Comparison of ENCODE assay signal across 24 cellular contexts in genomic region chr17:521168-521525, GRCh38.
DNase-seq lines count a peak whose midpoint lies in the region; ATAC-seq, FAIRE-seq and TF ChIP-seq lines count a peak whose summit lies in the region.
"Had no signal": no experiment of that assay in that cellular context is flagged by ENCODE, and none has a peak within 500 bp of the region (broad histone marks: within the 10 kb centered on the region; RNA-seq: fewer than 3 reads in every experiment).

No MANE protein-coding gene starts in this region.

- no peak overlapping the region for H4K91ac ChIP-seq in H1 (replicated peaks; ENCODE audit: insufficient read length, low read length)

- H2BK120ac ChIP-seq in H1 (replicated peaks; ENCODE audit: low read depth, low read length), result no peak overlapping the region

- H3K4me1 ChIP-seq in SJSA1 (replicated peaks), result peaks cover 27% of the 10 kb centered on the region
- H3K4me1 ChIP-seq in H1 (replicated peaks in 1 of 4; ENCODE audit: control insufficient read depth in 3 of 4, insufficient read depth in 4 of 4, low read length in 3 of 4), result peaks cover 0 to 13% (median 8%) of the 10 kb centered on the region in 4 experiments; a peak in 6 of 7 replicates
- H3K4me1 ChIP-seq: ascending aorta, Caco-2, SJCRH30 had no signal

- peaks cover 26% of the 10 kb centered on the region for H3K36me3 ChIP-seq in SJSA1
- peaks cover 0 to 22% (median 3%) of the 10 kb centered on the region in 4 experiments; a peak in 4 of 8 replicates for H3K36me3 ChIP-seq in H1 (ENCODE audit: control insufficient read depth in 2 of 4, insufficient read depth in 4 of 4, low read length in 3 of 4)
- H3K36me3 ChIP-seq in H7 (replicated peaks; ENCODE audit: control insufficient read depth, insufficient read depth, low read length), result peaks cover 3% of the 10 kb centered on the region
- H3K36me3 ChIP-seq: SJCRH30 had no signal

- peak overlapping the region; percentile 56 for H3K27ac ChIP-seq in SJSA1
- H3K27ac ChIP-seq in H1 (ENCODE audit: low read depth, low read length), result no peak overlapping the region
- H3K27ac ChIP-seq: 22Rv1, ascending aorta, sigmoid colon, SJCRH30 had no signal

- no peak for TF ChIP-seq RAD21 in H1 (IDR thresholded peaks at IDR 0.05 in 1 of 2, conservative IDR thresholded peaks at IDR 0.05 in 1 of 2; ENCODE audit: low read depth in 2 of 2, low read length in 2 of 2)

- no peak overlapping the region for H3K14ac ChIP-seq in H1 (ENCODE audit: insufficient read length)

- no peak for TF ChIP-seq POLR2A in H1 (IDR thresholded peaks at IDR 0.05; ENCODE audit: control extremely low read depth in 1 of 2, low read depth in 2 of 2, low read length in 2 of 2)

- H3K18ac ChIP-seq in H1 (ENCODE audit: extremely low read depth, low read length), result no peak overlapping the region

- CTCF ChIA-PET in H1 (lab: Charles Lee; ENCODE audit: partially characterized antibody), result interaction anchor here (0.8 to 2.7 kb wide), 5 partner anchors 10 to 135 kb away, joined by 3 to 10 read pairs (median 3); no protein-coding TSS in a partner anchor

- H3K56ac ChIP-seq in H1 (replicated peaks; ENCODE audit: insufficient read length, low read depth, low read length), result no peak overlapping the region

- no peaks in the 10 kb centered on the region for H3K79me2 ChIP-seq in H1 (ENCODE audit: control insufficient read depth in 1 of 2, insufficient read depth in 2 of 2, low read length in 2 of 2)

- H3K4me3 ChIP-seq in SJSA1 (no peak overlapping the region), H1 (ENCODE audit: extremely low read depth in 1 of 4, insufficient read depth in 2 of 4, low read depth in 3 of 4, low read length in 4 of 4) (no peak overlapping the region), H7 (ENCODE audit: insufficient read depth, low read depth, low read length) (no peak overlapping the region)
- H3K4me3 ChIP-seq: ascending aorta, heart left ventricle, sigmoid colon, SJCRH30 had no signal

- H3K4me1 Mint-ChIP-seq in nephron, result peaks cover 28% of the 10 kb centered on the region
- H3K4me1 Mint-ChIP-seq: T-cell had no signal

- no peak overlapping the region; the same call in 1 of the 2 replicates for H2BK5ac ChIP-seq in H1 (ENCODE audit: low read depth, low read length)

- H3K27me3 Mint-ChIP-seq in nephron (ENCODE audit: low read depth), result peaks cover 6% of the 10 kb centered on the region
- H3K27me3 Mint-ChIP-seq: B cell, T-cell had no signal

- H4K20me1 ChIP-seq in H1 (replicated peaks in 1 of 2; ENCODE audit: control insufficient read depth in 1 of 2, insufficient read depth in 2 of 2, low read length in 2 of 2), result no peaks in the 10 kb centered on the region

- peak overlapping the region in 1 of 2 experiments; percentile 53; a peak in 1 of 4 replicates for H3K4me2 ChIP-seq in H1 (ENCODE audit: insufficient read depth in 1 of 2, low read depth in 2 of 2, low read length in 2 of 2)

- no peak for ATAC-seq in stimulated activated naive CD8-positive, alpha-beta T cell treated with anti-CD3 and anti-CD28 coated beads, Interleukin-15, Interleukin-2, amounts not matched to agents 100 U/mL and 50 U/mL, for 24 hours
- ATAC-seq: heart left ventricle, T-cell had no signal

- H3K27me3 ChIP-seq in SJSA1 (replicated peaks) (no peaks in the 10 kb centered on the region), H1 (replicated peaks in 1 of 4; ENCODE audit: control insufficient read depth in 3 of 4, extremely low read depth in 1 of 4, insufficient read depth in 3 of 4, low read length in 3 of 4) (no peaks in the 10 kb centered on the region), H7 (ENCODE audit: control insufficient read depth, insufficient read depth, low read length) (no peaks in the 10 kb centered on the region)
- H3K27me3 ChIP-seq: ascending aorta, heart left ventricle, sigmoid colon, SJCRH30 had no signal

- no peak overlapping the region for H2BK15ac ChIP-seq in H1 (ENCODE audit: low read length)

- H3K79me1 ChIP-seq in H1 (ENCODE audit: low read depth, low read length), result no peaks in the 10 kb centered on the region

- WGBS in H1 (ENCODE audit: extremely low coverage in 1 of 2, insufficient coverage in 1 of 2, insufficient read length in 1 of 2, insufficient replicate concordance in 2 of 2, low coverage in 1 of 2, low lambda C conversion rate in 2 of 2, missing lambda C conversion rate in 1 of 2), 2 experiments, result 95% methylated on average over 3 of the region's 3 CpGs; no CpG with 5 or more reads in 1 of the 2 experiments

- DNase-seq in NCI-H1694 treated with DMSO at 0.1 percent for 48 hours (lab: John Stamatoyannopoulos, UW) (peak; percentile 82), NCI-H1694 (lab: John Stamatoyannopoulos, UW) (no peak), SJSA1 (ENCODE audit: low read depth in 1 of 2, low spot score in 2 of 2) (no peak), H1 (ENCODE audit: low read depth in 1 of 2, low spot score in 2 of 2) (no peak), H7 (no peak)
- DNase-seq in stimulated activated naive CD8-positive, alpha-beta T cell treated with anti-CD3 and anti-CD28 coated beads, Interleukin-15, Interleukin-2, amounts not matched to agents 100 U/mL and 50 U/mL, for 24 hours, result no peak
- DNase-seq in stimulated activated CD4-positive, alpha-beta T cell treated with anti-CD3 and anti-CD28 coated beads, Interleukin-2, amount 100 ng/mL, for 24 hours, result no peak
- DNase-seq: activated CD8-positive, alpha-beta memory T cell treated with anti-CD3 and anti-CD28 coated beads for 24 hours; activated naive CD4-positive, alpha-beta T cell treated with Interleukin-2 at 50 U/mL for 16 hours; activated T-cell treated with anti-CD3 and anti-CD28 coated beads, Interleukin-2, amount 50 U/mL, for 48 hours; Caco-2; cerebellar nuclear complex; DMS79 treated with DMSO at 0.1 percent for 48 hours; GOT3; heart left ventricle; NCI-H1930; NCI-H69; sigmoid colon; SJCRH30; T-cell had no signal

- peak overlapping the region; percentile 32; the same call in 1 of the 2 replicates for H2AK5ac ChIP-seq in H1 (ENCODE audit: low read depth, low read length)

- FAIRE-seq in H1 (lab: Jason Lieb, UNC), result no peak

- no peak overlapping the region for H4K8ac ChIP-seq in H1 (ENCODE audit: extremely low read depth, insufficient read depth, low read length)

- no peak for TF ChIP-seq EP300 in H1 (IDR thresholded peaks at IDR 0.05; ENCODE audit: borderline replicate concordance in 1 of 2, low read depth in 2 of 2, low read length in 2 of 2)

- peak overlapping the region; percentile 62; the same call in 1 of the 2 replicates for H2BK12ac ChIP-seq in H1 (ENCODE audit: low read depth, low read length)

- no peaks in the 10 kb centered on the region for H3K9me3 Mint-ChIP-seq in nephron
- H3K9me3 Mint-ChIP-seq: T-cell had no signal

- no peak overlapping the region for H2AFZ ChIP-seq in H1 (ENCODE audit: low read length)

- H3K23me2 ChIP-seq in H1 (ENCODE audit: low read depth, low read length), result no peaks in the 10 kb centered on the region

- H3K9me3 ChIP-seq in SJSA1 (replicated peaks) (no peaks in the 10 kb centered on the region), H1 (ENCODE audit: insufficient read depth in 2 of 2, low read depth in 1 of 2, low read length in 1 of 2) (no peaks in the 10 kb centered on the region; a peak in 1 of 4 replicates)
- H3K9me3 ChIP-seq: ascending aorta, Caco-2, heart left ventricle, sigmoid colon, SJCRH30 had no signal

- H3K9ac ChIP-seq in H1 (replicated peaks in 1 of 4; ENCODE audit: extremely low read depth in 1 of 4, low read depth in 3 of 4, low read length in 3 of 4), result no peak overlapping the region

- 0 out of 2 replicates have a peak overlapping the region, but pooled peaks have one; percentile 82 for H2BK20ac ChIP-seq in H1 (ENCODE audit: low read length)

- H4K5ac ChIP-seq in H1 (ENCODE audit: insufficient read length, low read depth, low read length), result no peak overlapping the region

- POLR2A ChIA-PET in H1 (lab: Charles Lee; ENCODE audit: partially characterized antibody), result interaction anchor here (1.2 kb wide), 1 partner anchor 9 kb away, joined by 3 read pairs; no protein-coding TSS in a partner anchor

- H3K27ac Mint-ChIP-seq in nephron, result peak overlapping the region; percentile 22 to 67 (median 67)
- H3K27ac Mint-ChIP-seq: B cell had no signal

- TF ChIP-seq CTCF in H1 (IDR thresholded peaks at IDR 0.05; ENCODE audit: control extremely low read depth in 1 of 3, insufficient read depth in 1 of 3, low read depth in 1 of 3, low read length in 3 of 3) (no peak), nephron (IDR thresholded peaks at IDR 0.05; ENCODE audit: unreplicated experiment in 3 of 3) (no peak)

- H3K4ac ChIP-seq in H1 (replicated peaks; ENCODE audit: insufficient read length, low read depth, low read length), result no peak overlapping the region

- no peak overlapping the region for H3K23ac ChIP-seq in H1 (ENCODE audit: insufficient read length)

- H3K36me3 Mint-ChIP-seq in nephron (ENCODE audit: low read depth), result peaks cover 60% of the 10 kb centered on the region

- no peak overlapping the region for H3K4me3 Mint-ChIP-seq in nephron
- H3K4me3 Mint-ChIP-seq: B cell, T-cell had no signal
